9 cellular contexts compared by ENCODE assay signal in the genomic region with DNA sequence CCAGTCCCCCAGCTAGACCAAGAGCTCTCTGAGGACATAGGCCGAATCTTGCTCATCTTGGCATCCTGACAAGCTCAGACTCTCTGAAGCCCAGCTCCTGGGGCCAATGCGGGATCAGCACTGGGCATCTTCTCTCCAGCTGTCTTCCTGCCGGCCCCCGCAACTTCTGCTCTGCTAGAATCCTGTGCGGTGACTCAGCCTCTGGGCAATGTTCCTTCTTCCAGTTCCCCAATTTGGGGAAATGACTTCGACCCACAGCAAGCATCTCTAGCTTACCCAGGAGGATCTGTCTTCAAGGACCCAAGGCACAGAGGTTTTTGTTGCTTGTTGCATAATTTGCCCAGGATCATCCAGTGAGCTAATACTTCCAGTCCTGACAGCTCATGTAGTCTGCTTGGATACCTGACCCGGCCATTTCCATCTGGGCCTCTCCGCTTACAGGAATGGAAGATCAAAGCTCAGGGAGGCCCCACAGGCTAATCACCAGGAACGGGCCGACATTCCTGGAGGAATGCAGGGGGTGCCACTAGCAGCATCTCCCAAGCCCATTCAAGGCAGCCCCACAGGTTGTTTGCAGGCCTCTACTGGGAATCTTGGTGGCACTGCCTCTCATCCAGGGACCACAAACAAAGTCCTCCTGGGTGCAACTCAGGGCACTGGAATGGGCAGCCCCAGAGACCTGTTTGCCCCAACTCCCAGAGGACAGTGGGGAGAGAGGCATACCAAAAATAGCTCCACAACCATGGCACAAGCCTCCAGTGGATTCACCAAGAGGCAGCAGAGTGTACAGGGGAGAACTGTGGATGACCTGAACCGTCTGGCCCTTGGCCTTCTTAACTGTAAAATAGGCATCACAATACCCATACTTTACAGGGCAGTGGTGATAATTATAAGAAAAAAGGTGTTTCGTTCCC.
DNase-seq lines count a peak whose midpoint lies in the region; ATAC-seq, FAIRE-seq and TF ChIP-seq lines count a peak whose summit lies in the region.
"Had no signal": no experiment of that assay in that cellular context is flagged by ENCODE, and none has a peak within 500 bp of the region (broad histone marks: within the 10 kb centered on the region; RNA-seq: fewer than 3 reads in every experiment).

No MANE protein-coding gene starts in this region.

- H3K4me1 Mint-ChIP-seq in astrocyte (ENCODE audit: low read depth, unreplicated experiment), result peaks cover 29% of the 10 kb centered on the region

- H3K27ac ChIP-seq in astrocyte (ENCODE audit: low read depth, low read length), result peak overlapping the region; percentile 12
- no peak overlapping the region for H3K27ac ChIP-seq in keratinocyte (ENCODE audit: control insufficient read depth, insufficient read depth, low read length)
- H3K27ac ChIP-seq in temporal lobe (ENCODE audit: low read depth, low read length), result peak overlapping the region; percentile 10

- ATAC-seq in GM21786 (IDR thresholded peaks at IDR 0.05; ENCODE audit: unreplicated experiment), result no peak
- no peak for ATAC-seq in HG02623 (IDR thresholded peaks at IDR 0.05; ENCODE audit: unreplicated experiment)
- ATAC-seq in GM18873 (IDR thresholded peaks at IDR 0.05; ENCODE audit: low FRiP score, unreplicated experiment), result no peak

- dilution Hi-C loops in keratinocyte (cut with MboI; ENCODE audit: extremely low pct_ligation_motif_present, low sequenced_read_pairs), result no loop called here

- H3K9me3 Mint-ChIP-seq in astrocyte (ENCODE audit: unreplicated experiment), result peaks cover 2% of the 10 kb centered on the region

- H2AFZ ChIP-seq in astrocyte (ENCODE audit: low read depth, low read length), result no peak overlapping the region
- H2AFZ ChIP-seq in keratinocyte (ENCODE audit: control insufficient read depth, low read length), result no peak overlapping the region

- H3K36me3 ChIP-seq in astrocyte (ENCODE audit: insufficient read depth, low read length), result no peaks in the 10 kb centered on the region
- peaks cover 46 to 57% of the 10 kb centered on the region in 2 experiments for H3K36me3 ChIP-seq in keratinocyte (ENCODE audit: control insufficient read depth in 2 of 2, extremely low read depth in 1 of 2, insufficient read depth in 2 of 2, low read length in 2 of 2)

- H3K27me3 Mint-ChIP-seq in astrocyte (ENCODE audit: low read depth, unreplicated experiment), result no peaks in the 10 kb centered on the region

- H3K79me2 ChIP-seq in astrocyte (ENCODE audit: insufficient read depth, low read length), result peaks cover 26% of the 10 kb centered on the region
- H3K79me2 ChIP-seq in keratinocyte (ENCODE audit: control insufficient read depth, insufficient read depth, low read length), result peaks cover 76% of the 10 kb centered on the region

- DNase-seq in HT1080 (ENCODE audit: low read depth), result peak; percentile 77
- DNase-seq in astrocyte (ENCODE audit: low read depth), result peak; percentile 94
- no peak for DNase-seq in keratinocyte (ENCODE audit: low read depth, low spot score)
- DNase-seq in RCC 7860 (ENCODE audit: low spot score), result no peak
- DNase-seq: foreskin melanocyte had no signal

- H3K27me3 ChIP-seq in astrocyte (ENCODE audit: insufficient read depth, low read length) (no peaks in the 10 kb centered on the region), keratinocyte (ENCODE audit: control insufficient read depth, extremely low read depth, insufficient read depth, low read length) (no peaks in the 10 kb centered on the region)

- FAIRE-seq in astrocyte (lab: Jason Lieb, UNC) (peak; percentile 77), keratinocyte (lab: Jason Lieb, UNC) (peak; percentile 56), RCC 7860 (lab: Jason Lieb, UNC) (no peak)

- no peaks in the 10 kb centered on the region for H3K9me3 ChIP-seq in astrocyte (ENCODE audit: insufficient read depth, low read depth, low read length)
- no peaks in the 10 kb centered on the region for H3K9me3 ChIP-seq in keratinocyte (ENCODE audit: control insufficient read depth, low read depth, low read length)

- H3K36me3 Mint-ChIP-seq in astrocyte (ENCODE audit: low read depth, unreplicated experiment), result peaks cover 2% of the 10 kb centered on the region

- H3K9ac ChIP-seq in astrocyte (ENCODE audit: low read length), result no peak overlapping the region
- no peak overlapping the region for H3K9ac ChIP-seq in keratinocyte (ENCODE audit: control insufficient read depth, extremely low read depth, insufficient read depth, low read length)

- H3K9me1 ChIP-seq in keratinocyte (ENCODE audit: control insufficient read depth, extremely low read depth, insufficient read depth, low read length), result peaks cover 12% of the 10 kb centered on the region

- TF ChIP-seq CTCF in astrocyte (IDR thresholded peaks at IDR 0.05; ENCODE audit: insufficient read depth, low read depth, low read length), result no peak
- no peak for TF ChIP-seq CTCF in keratinocyte (optimal IDR thresholded peaks at IDR 0.05 in 1 of 3, IDR thresholded peaks at IDR 0.05 in 1 of 3, conservative IDR thresholded peaks at IDR 0.05 in 1 of 3; ENCODE audit: extremely low read depth in 1 of 3, insufficient read depth in 2 of 3, low read length in 3 of 3)

- peak overlapping the region; percentile 45 for H3K4me3 Mint-ChIP-seq in astrocyte (ENCODE audit: unreplicated experiment)

- H4K20me1 ChIP-seq in astrocyte (ENCODE audit: insufficient read depth, low read length) (peaks cover 41% of the 10 kb centered on the region), keratinocyte (ENCODE audit: control insufficient read depth, extremely low read depth, insufficient read depth, low read length) (peaks cover 34% of the 10 kb centered on the region)

- H3K4me3 ChIP-seq in astrocyte (ENCODE audit: insufficient read depth, low read depth, low read length), result no peak overlapping the region
- H3K4me3 ChIP-seq in keratinocyte (ENCODE audit: control insufficient read depth in 2 of 3, extremely low read depth in 1 of 3, insufficient read depth in 2 of 3, low read depth in 1 of 3, low read length in 3 of 3), result no peak overlapping the region

- peaks cover 17% of the 10 kb centered on the region for H3K4me1 ChIP-seq in astrocyte (ENCODE audit: insufficient read depth, low read length)
- peaks cover 13% of the 10 kb centered on the region for H3K4me1 ChIP-seq in keratinocyte (ENCODE audit: control insufficient read depth, extremely low read depth, insufficient read depth, low read length)

- H3K4me2 ChIP-seq in astrocyte (ENCODE audit: low read length) (peak overlapping the region; percentile 40), keratinocyte (ENCODE audit: control insufficient read depth, extremely low read depth, insufficient read depth, low read depth, low read length) (no peak overlapping the region)

- peak overlapping the region; percentile 84 for H3K27ac Mint-ChIP-seq in astrocyte (ENCODE audit: unreplicated experiment)

Comparison
In these comparisons a context has a peak if more than half of its experiments do, and no peak if none do; other contexts are left out.
1. DNase-seq: peak in HT1080 (single experiment) and astrocyte (single experiment); none in keratinocyte (single experiment) and RCC 7860 (single experiment).